Comparison of ENCODE assay signal across 1 cellular context in genomic region chr5:172454355-172455086, GRCh38.
TF ChIP-seq lines count a peak whose summit lies in the region.

Gene SH3PXD2B, minus strand, starts transcription at chr5:172454525. Its CDS starts 173 bp downstream, at chr5:172454352.

TF ChIP-seq in HepG2, 621 proteins besides CTCF, POLR2A, EP300 and RAD21 (continued from another document and continues in another):
- TF ChIP-seq ZNF276 (CRISPR knock-in tag; IDR thresholded peaks at IDR 0.05; ENCODE audit: low read depth) (no peak), RCOR2 (CRISPR knock-in tag; IDR thresholded peaks at IDR 0.05) (peak; percentile 73; the same call in 1 of the 2 replicates), JUNB (CRISPR knock-in tag; IDR thresholded peaks at IDR 0.05; ENCODE audit: borderline replicate concordance) (no peak), GLMP (CRISPR knock-in tag; IDR thresholded peaks at IDR 0.05; ENCODE audit: borderline replicate concordance) (no peak), SOX13 (IDR thresholded peaks at IDR 0.05) (no peak), SOX13 (CRISPR knock-in tag; conservative IDR thresholded peaks at IDR 0.05 in 1 of 2, IDR thresholded peaks at IDR 0.05 in 1 of 2) (no peak), TFDP2 (CRISPR knock-in tag; IDR thresholded peaks at IDR 0.05) (peak; percentile 64; the same call in 1 of the 2 replicates), BCL6 (CRISPR knock-in tag; IDR thresholded peaks at IDR 0.05) (0 out of 2 replicates have a peak, but pooled peaks have one; percentile 22), ZNF331 (CRISPR knock-in tag; IDR thresholded peaks at IDR 0.05) (peak; percentile 46; the same call in 1 of the 2 replicates), ARID2 (CRISPR knock-in tag; IDR thresholded peaks at IDR 0.05; ENCODE audit: borderline replicate concordance) (no peak), SKIL (CRISPR knock-in tag; IDR thresholded peaks at IDR 0.05; ENCODE audit: borderline replicate concordance) (peak; percentile 20; the same call in 1 of the 2 replicates), KAT2B (IDR thresholded peaks at IDR 0.05; ENCODE audit: borderline replicate concordance, low read depth, low read length) (peak; percentile 66; the same call in 1 of the 2 replicates), IKZF5 (CRISPR knock-in tag; IDR thresholded peaks at IDR 0.05) (0 out of 2 replicates have a peak, but pooled peaks have one; percentile 18), HDAC2 (CRISPR knock-in tag; IDR thresholded peaks at IDR 0.05) (peak; percentile 57), SNRNP70 (IDR thresholded peaks at IDR 0.05; ENCODE audit: low read depth, low read length) (no peak), SALL1 (CRISPR knock-in tag; IDR thresholded peaks at IDR 0.05) (peak; percentile 43), ARID5B (CRISPR knock-in tag; IDR thresholded peaks at IDR 0.05) (0 out of 2 replicates have a peak, but pooled peaks have one; percentile 26), MED1 (CRISPR knock-in tag; IDR thresholded peaks at IDR 0.05) (0 out of 2 replicates have a peak, but pooled peaks have one; percentile 32), ZBTB2 (CRISPR knock-in tag; IDR thresholded peaks at IDR 0.05; ENCODE audit: low read depth) (peak; percentile 92), ZFP36 (IDR thresholded peaks at IDR 0.05; ENCODE audit: borderline replicate concordance, low read depth, low read length, partially characterized antibody) (peak; percentile 16), JUN (CRISPR knock-in tag; IDR thresholded peaks at IDR 0.05) (no peak), ZNF609 (CRISPR knock-in tag; IDR thresholded peaks at IDR 0.05; ENCODE audit: borderline replicate concordance) (0 out of 2 replicates have a peak, but pooled peaks have one; percentile 38), ZFX (CRISPR knock-in tag; IDR thresholded peaks at IDR 0.05; ENCODE audit: low read depth) (peak; percentile 18; the same call in 1 of the 2 replicates), ZMYM3 (CRISPR knock-in tag; IDR thresholded peaks at IDR 0.05) (peak; percentile 96), RXRB (CRISPR knock-in tag; IDR thresholded peaks at IDR 0.05; ENCODE audit: borderline replicate concordance) (0 out of 2 replicates have a peak, but pooled peaks have one; percentile 12), TEAD3 (CRISPR knock-in tag; optimal IDR thresholded peaks at IDR 0.05; ENCODE audit: borderline replicate concordance) (peak; percentile 66), ESRRA (CRISPR knock-in tag; IDR thresholded peaks at IDR 0.05; ENCODE audit: low read depth) (no peak), ZNF687 (CRISPR knock-in tag; IDR thresholded peaks at IDR 0.05) (peak; percentile 64), MYPOP (CRISPR knock-in tag; IDR thresholded peaks at IDR 0.05) (no peak), ZNF430 (CRISPR knock-in tag; IDR thresholded peaks at IDR 0.05) (peak; percentile 60; the same call in 1 of the 2 replicates)
